In genomic region chr22:20494978-20495860, GRCh38 we compare ENCODE assay signal across 8 cellular contexts. TPM values are rescaled to one million over a fixed set of nuclear protein-coding genes. Genes with fewer than 3 reads are reported as not detected.
DNase-seq lines count a peak whose midpoint lies in the region; ATAC-seq and TF ChIP-seq lines count a peak whose summit lies in the region.

KLHL22 (minus strand) TSS chr22:20495795; CDS start chr22:20489211, 6,584 bp downstream.

- no TSS peak for BruUV-seq in Calu3 (replicated peaks; lab: Mats Ljungman, UMichigan)

- H3K4me1 Mint-ChIP-seq in Calu3 (ENCODE audit: low read depth, unreplicated experiment) = no peaks in the 10 kb centered on the region

- peak within 1 kb of the TSS; percentile 48 for H2AFZ ChIP-seq in SU-DHL-6 (ENCODE audit: low read depth, low read length, severe bottlenecking)

- peak; percentile 17 for DNase-seq in Calu3
- no peak for DNase-seq in coronary artery (ENCODE audit: low spot score)
- DNase-seq in left lobe of liver (ENCODE audit: low spot score) = no peak
- DNase-seq in stimulated activated CD4-positive, alpha-beta T cell treated with anti-CD3 and anti-CD28 coated beads, Interleukin-4, amount 100 ng/mL, for 24 hours = peak; percentile 18
- DNase-seq in NCI-H2029 treated with DMSO at 0.1 percent for 48 hours (lab: John Stamatoyannopoulos, UW) = no peak

- no peaks in the 10 kb centered on the region for H3K27me3 ChIP-seq in SU-DHL-6 (ENCODE audit: low read length)

- peak within 1 kb of the TSS; percentile 70 for H3K9ac ChIP-seq in SU-DHL-6 (ENCODE audit: low read length)

- H3F3A ChIP-seq in SU-DHL-6 (ENCODE audit: insufficient read depth) = no peaks in the 10 kb centered on the region

- H3K27me3 Mint-ChIP-seq in Calu3 (ENCODE audit: unreplicated experiment) = no peaks in the 10 kb centered on the region

- H4K20me1 ChIP-seq in SU-DHL-6 (ENCODE audit: low read depth, low read length) = no peaks in the 10 kb centered on the region

- H3K27ac ChIP-seq in SU-DHL-6 (ENCODE audit: low read depth, low read length) = peak within 1 kb of the TSS; percentile 44
- peak within 1 kb of the TSS; percentile 88 to 97 for H3K27ac ChIP-seq in coronary artery

- peak within 1 kb of the TSS; percentile 89 for H3K27ac Mint-ChIP-seq in Calu3 (ENCODE audit: unreplicated experiment)

- H3K9me2 ChIP-seq in SU-DHL-6 (replicated peaks; ENCODE audit: insufficient read depth, low read length) = no peaks in the 10 kb centered on the region

- TF ChIP-seq CTCF in Calu3 (IDR thresholded peaks at IDR 0.05; ENCODE audit: unreplicated experiment) (no peak), SU-DHL-6 (IDR thresholded peaks at IDR 0.05; ENCODE audit: insufficient read depth, low read length, poor library complexity, severe bottlenecking) (no peak), coronary artery (IDR thresholded peaks at IDR 0.05) (no peak)

- H3K9me3 ChIP-seq in SU-DHL-6 (ENCODE audit: insufficient read depth, low read length) = no peaks in the 10 kb centered on the region

- CTCF ChIA-PET in Calu3 (lab: Charles Lee) = interaction anchor here (1.0 kb wide), 1 partner anchor 74 kb away, joined by 3 read pairs; no protein-coding TSS in a partner anchor

- intact Hi-C loops in Calu3 (cut with micrococcal nuclease; ENCODE audit: unreplicated experiment) = no loop called here

- no peaks in the 10 kb centered on the region for H3K36me3 ChIP-seq in SU-DHL-6 (ENCODE audit: low read length)

- peak within 1 kb of the TSS; percentile 90 for H3K4me2 ChIP-seq in SU-DHL-6 (ENCODE audit: low read depth, low read length, poor library complexity, severe bottlenecking)

- peak; percentile 32 for ATAC-seq in GM19328 (IDR thresholded peaks at IDR 0.05; ENCODE audit: unreplicated experiment)
- peak; percentile 49 for ATAC-seq in HG03378 (IDR thresholded peaks at IDR 0.05; ENCODE audit: unreplicated experiment)
- ATAC-seq in left lobe of liver = peak; percentile 55

- H3K4me3 ChIP-seq in SU-DHL-6 (ENCODE audit: insufficient read depth, low read length, poor library complexity, severe bottlenecking) (peak within 1 kb of the TSS; percentile 62), coronary artery (peak within 1 kb of the TSS; percentile 86)

- peaks cover 21% of the 10 kb centered on the region for H3K36me3 Mint-ChIP-seq in Calu3 (ENCODE audit: insufficient read depth, unreplicated experiment)

- no peaks in the 10 kb centered on the region for H3K9me3 Mint-ChIP-seq in Calu3 (ENCODE audit: low read depth, unreplicated experiment)

- H3K79me2 ChIP-seq in SU-DHL-6 (ENCODE audit: insufficient read depth, low read length) = no peaks in the 10 kb centered on the region; the same call in 1 of the 2 replicates

- peak within 1 kb of the TSS; percentile 83 for H3K4me3 Mint-ChIP-seq in Calu3 (ENCODE audit: low read depth, unreplicated experiment)

RNA-seq across cellular contexts. Expression of gene KLHL22, which starts in this region (rescaled TPM):
- 26.5 and 28.1 TPM in 2 replicates for total RNA-seq in Calu3 (2022)
- total RNA-seq in left lobe of liver = 13.3 TPM

Comparison
In these comparisons a context has a peak if more than half of its experiments do, and no peak if none do; other contexts are left out.
1. DNase-seq: peak in Calu3 (single experiment) and stimulated activated CD4-positive, alpha-beta T cell treated with anti-CD3 and anti-CD28 coated beads, Interleukin-4, amount 100 ng/mL, for 24 hours (single experiment); none in coronary artery (single experiment), left lobe of liver (single experiment) and NCI-H2029 treated with DMSO at 0.1 percent for 48 hours (single experiment).
2. Peak in every context shown above with its lines, with median percentiles within 50 percentile points of each other: ATAC-seq.